14 cellular contexts compared by ENCODE assay signal in genomic region chr11:93166867-93167266, GRCh38. TPM values are rescaled to one million over a fixed set of nuclear protein-coding genes. Genes with fewer than 3 reads are reported as not detected.
DNase-seq lines count a peak whose midpoint lies in the region; ATAC-seq and FAIRE-seq lines count a peak whose summit lies in the region.
"Had no signal": no experiment of that assay in that cellular context is flagged by ENCODE, and none has a peak within 500 bp of the region (broad histone marks: within the 10 kb centered on the region; RNA-seq: fewer than 3 reads in every experiment).

No MANE protein-coding gene starts in this region.

- ATAC-seq in GM18517 (IDR thresholded peaks at IDR 0.05; ENCODE audit: unreplicated experiment) (peak; percentile 64), GM21576 (IDR thresholded peaks at IDR 0.05; ENCODE audit: unreplicated experiment) (peak; percentile 46), HG03432 (IDR thresholded peaks at IDR 0.05; ENCODE audit: unreplicated experiment) (peak; percentile 76)
- ATAC-seq: WTC11 had no signal

- DNase-seq in dermis blood vessel endothelial cell = peak; percentile 9
- DNase-seq in GM19239 (ENCODE audit: insufficient read length, low spot score) = no peak
- DNase-seq in activated effector memory CD4-positive, alpha-beta T cell treated with Interleukin-2 at 50 U/mL for 16 hours = no peak
- no peak for DNase-seq in Ammon's horn (ENCODE audit: low spot score)
- DNase-seq in activated effector memory CD4-positive, alpha-beta T cell treated with anti-CD3 and anti-CD28 coated beads, Interleukin-2, amount 50 U/mL, for 16 hours = no peak
- DNase-seq: adrenal gland, mammary epithelial cell, NCI-H1417 treated with DMSO at 0.1 percent for 48 hours, NCI-H82, nucleus accumbens had no signal

- FAIRE-seq in GM19239 (lab: Jason Lieb, UNC) = no peak

RNA-seq across cellular contexts. Expression of gene SLC36A4, which starts 30.9 kb away (rescaled TPM):
- total RNA-seq in dermis blood vessel endothelial cell = 6.3 and 11.4 TPM in 2 replicates
